In the genomic region with DNA sequence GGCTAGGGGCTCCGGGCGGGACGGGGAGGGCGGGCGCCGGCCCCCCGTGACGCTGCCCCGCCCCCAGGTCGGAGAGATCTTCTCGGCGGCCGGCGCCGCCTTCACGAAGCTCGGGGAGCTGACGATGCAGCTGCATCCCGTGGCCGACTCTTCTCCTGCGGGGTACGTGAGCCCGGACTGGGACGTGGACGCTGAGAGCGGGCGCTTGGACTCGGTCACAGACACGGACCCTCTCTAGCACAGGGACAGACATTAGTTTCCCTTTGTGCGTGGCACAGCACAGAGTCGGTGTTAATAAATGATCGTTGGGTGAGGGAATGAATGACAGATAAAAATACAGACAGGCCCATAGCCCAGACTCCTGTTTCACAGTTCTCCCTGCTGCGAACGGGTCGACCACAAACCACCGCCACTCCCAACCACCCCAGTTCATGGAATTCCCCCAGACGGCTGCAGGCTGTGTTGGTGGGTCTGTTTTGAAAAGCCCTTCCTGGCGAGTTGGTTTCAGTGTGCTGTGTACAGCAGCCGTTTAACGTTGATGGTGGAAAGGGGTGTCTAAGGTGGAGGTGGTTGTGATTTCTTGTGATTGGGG, we compare ENCODE assay signal across 8 cellular contexts. TPM values are rescaled to one million over a fixed set of nuclear protein-coding genes. Genes with fewer than 3 reads are reported as not detected.
DNase-seq lines count a peak whose midpoint lies in the region; ATAC-seq and TF ChIP-seq lines count a peak whose summit lies in the region.

No MANE protein-coding gene starts in this region.

- CTCF ChIA-PET in CD4-positive, alpha-beta T cell (lab: Charles Lee), result interaction anchor here (1.1 to 2.8 kb wide), 4 partner anchors 21 to 105 kb away, joined by 3 to 9 read pairs (median 4); a partner anchor contains a TSS

- peaks cover 62% of the 10 kb centered on the region for H3K4me1 Mint-ChIP-seq in CD4-positive, alpha-beta T cell (ENCODE audit: low read depth)
- peaks cover 40% of the 10 kb centered on the region for H3K4me1 Mint-ChIP-seq in type B pancreatic cell (ENCODE audit: unreplicated experiment)

- H3K27ac Mint-ChIP-seq in CD4-positive, alpha-beta T cell, result peak overlapping the region; percentile 98
- H3K27ac Mint-ChIP-seq in type B pancreatic cell, result peak overlapping the region; percentile 88

- DNase-seq in CD4-positive, alpha-beta T cell, result peak; percentile 44 to 82 (median 68)
- DNase-seq in KBM-7, result peak; percentile 66
- DNase-seq in activated CD8-positive, alpha-beta memory T cell treated with anti-CD3 and anti-CD28 coated beads for 24 hours, result peak; percentile 88
- peak; percentile 38 for DNase-seq in epidermal melanocyte (ENCODE audit: insufficient read length, low spot score)
- no peak for DNase-seq in omental fat pad (ENCODE audit: low spot score)
- no peak for DNase-seq in type B pancreatic cell (ENCODE audit: extremely low spot score, unreplicated experiment)
- DNase-seq in NCI-H2107 (lab: John Stamatoyannopoulos, UW), result no peak

- intact Hi-C loops in CD4-positive, alpha-beta T cell (cut with DNase I, micrococcal nuclease), result loop anchor here (1.0 to 10.0 kb wide), 7 partner anchors 8 to 1520 kb away; a partner anchor contains a TSS

- in situ Hi-C loops in KBM-7 (cut with MboI; ENCODE audit: low pct_unique_long_range_greater_than_20kb, low sequenced_read_pairs), result no loop called here

- no peaks in the 10 kb centered on the region for H3K9me3 Mint-ChIP-seq in CD4-positive, alpha-beta T cell
- no peaks in the 10 kb centered on the region for H3K9me3 Mint-ChIP-seq in type B pancreatic cell

- no peaks in the 10 kb centered on the region for H3K27me3 ChIP-seq in CD4-positive, alpha-beta T cell (ENCODE audit: control insufficient read depth, insufficient read depth, low read length)

- peak; percentile 28 for ATAC-seq in CD4-positive, alpha-beta T cell (ENCODE audit: poor library complexity)
- ATAC-seq in GM21423 (IDR thresholded peaks at IDR 0.05; ENCODE audit: unreplicated experiment) (peak; percentile 9), omental fat pad (ENCODE audit: low FRiP score) (peak; percentile 0)

- no peaks in the 10 kb centered on the region for H3K27me3 Mint-ChIP-seq in CD4-positive, alpha-beta T cell
- H3K27me3 Mint-ChIP-seq in type B pancreatic cell, result no peaks in the 10 kb centered on the region

- TF ChIP-seq CTCF in CD4-positive, alpha-beta T cell (IDR thresholded peaks at IDR 0.05), result no peak
- TF ChIP-seq CTCF in omental fat pad (IDR thresholded peaks at IDR 0.05) (no peak), type B pancreatic cell (conservative IDR thresholded peaks at IDR 0.05) (peak; percentile 56)

- H3K4me3 Mint-ChIP-seq in CD4-positive, alpha-beta T cell, result peak overlapping the region; percentile 92
- H3K4me3 Mint-ChIP-seq in type B pancreatic cell, result peak overlapping the region; percentile 90

- no peaks in the 10 kb centered on the region for H3K9me3 ChIP-seq in CD4-positive, alpha-beta T cell (ENCODE audit: control insufficient read depth, low read length)

- peak overlapping the region; percentile 98 for H3K27ac ChIP-seq in CD4-positive, alpha-beta T cell (ENCODE audit: low read depth, low read length)

- H3K36me3 Mint-ChIP-seq in CD4-positive, alpha-beta T cell (ENCODE audit: low read depth), result peaks cover 40% of the 10 kb centered on the region
- no peaks in the 10 kb centered on the region for H3K36me3 Mint-ChIP-seq in type B pancreatic cell

- POLR2A ChIA-PET in CD4-positive, alpha-beta T cell (lab: Charles Lee), result interaction anchor here (0.6 to 2.8 kb wide), 9 partner anchors 8 to 1233 kb away, joined by 3 to 35 read pairs (median 5); a partner anchor contains a TSS

RNA-seq across cellular contexts. Expression of a gene that starts 2.7 kb away (rescaled TPM):
- total RNA-seq in CD4-positive, alpha-beta T cell, result 10 to 100 TPM; 96.8 to 98.9 TPM
- total RNA-seq in omental fat pad, result 100 to 1,000 TPM in 3 of 4 donors, 10 to 100 TPM in 1; 34.4 to 253 (median 130) TPM
- 176 and 208 TPM in 2 replicates for total RNA-seq in type B pancreatic cell (ENCODE audit: low replicate concordance)

RNA-seq across cellular contexts. Expression of a gene that starts 7.8 kb away (rescaled TPM):
- total RNA-seq in CD4-positive, alpha-beta T cell, result not detected
- total RNA-seq in omental fat pad (10 to 100 TPM in 1 of 4 donors, 1 to 10 TPM in 3; 4.6 to 11.2 (median 8.2) TPM), type B pancreatic cell (ENCODE audit: low replicate concordance) (not detected in 2 replicates)

RNA-seq across cellular contexts. Expression of a gene that starts 19.2 kb away (rescaled TPM):
- not detected for total RNA-seq in CD4-positive, alpha-beta T cell
- total RNA-seq in omental fat pad, result under 1 TPM in 1 of 4 donors, not detected in 3; 0.25 TPM
- 0.34 and 2.1 TPM in 2 replicates for total RNA-seq in type B pancreatic cell (ENCODE audit: low replicate concordance)

RNA-seq across cellular contexts. Expression of a gene that starts 20.7 kb away (rescaled TPM):
- total RNA-seq in CD4-positive, alpha-beta T cell, result 1 to 10 TPM; 2.3 to 2.4 TPM
- 1 to 10 TPM in 3 of 4 donors, under 1 TPM in 1; 0.74 to 2.2 (median 1.5) TPM for total RNA-seq in omental fat pad
- total RNA-seq in type B pancreatic cell (ENCODE audit: low replicate concordance), result 13.5 and 15.5 TPM in 2 replicates

RNA-seq across cellular contexts. Expression of a gene that starts 28.8 kb away (rescaled TPM):
- 1 to 10 TPM; 1.1 to 1.4 TPM for total RNA-seq in CD4-positive, alpha-beta T cell
- total RNA-seq in omental fat pad (under 1 TPM in 3 of 4 donors, not detected in 1; 0.44 to 0.60 (median 0.47) TPM), type B pancreatic cell (ENCODE audit: low replicate concordance) (3.9 and 10.5 TPM in 2 replicates)

Comparison
In these comparisons a context has a peak if more than half of its experiments do, and no peak if none do; other contexts are left out.
1. DNase-seq: peak in CD4-positive, alpha-beta T cell (10 of 10), KBM-7 (single experiment), activated CD8-positive, alpha-beta memory T cell treated with anti-CD3 and anti-CD28 coated beads for 24 hours (single experiment) and epidermal melanocyte (single experiment); none in omental fat pad (single experiment), type B pancreatic cell (single experiment) and NCI-H2107 (single experiment).
2. Peak in every context shown above with its lines, with median percentiles within 50 percentile points of each other: ATAC-seq.